ENCODE assay signal across 14 cellular contexts in the genomic region with DNA sequence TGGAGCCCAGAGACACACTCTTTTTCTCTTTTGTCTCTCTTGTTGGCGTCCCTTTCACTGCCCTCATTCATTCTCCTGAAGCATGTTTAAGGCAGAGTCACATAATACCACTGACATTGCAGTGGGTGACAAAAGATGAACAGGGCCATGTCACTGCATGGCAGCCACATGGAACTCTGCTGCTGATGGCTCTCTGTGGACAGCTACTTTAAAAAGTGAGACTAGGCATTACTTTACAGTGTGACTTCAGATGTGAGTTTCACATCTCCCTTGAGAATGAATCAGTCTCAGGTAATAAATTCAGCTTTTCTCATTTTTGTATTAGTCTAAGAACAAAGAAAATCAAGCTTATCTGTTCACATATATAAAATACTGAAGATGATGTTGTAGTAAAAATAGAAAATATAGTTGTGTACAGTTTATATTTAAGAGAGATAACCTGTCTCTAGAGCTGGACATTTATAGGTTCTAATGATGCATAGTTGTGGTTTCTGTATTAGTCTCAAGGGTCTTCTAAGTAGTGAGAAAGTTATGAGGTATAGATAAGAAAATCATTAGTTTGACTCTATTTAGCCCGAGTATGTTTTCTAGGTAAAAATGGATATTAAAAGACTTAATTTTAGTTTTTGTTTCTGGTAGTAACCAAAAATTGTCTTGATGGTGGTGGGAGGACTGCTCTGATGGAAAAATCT. TPM values are rescaled to one million over a fixed set of nuclear protein-coding genes. Genes with fewer than 3 reads are reported as not detected.
A peak's percentile ranks its signal among the peaks of the same experiment; 100 is the strongest.
DNase-seq lines count a peak whose midpoint lies in the region; ATAC-seq and TF ChIP-seq lines count a peak whose summit lies in the region.
"Had no signal": no experiment of that assay in that cellular context is flagged by ENCODE, and none has a peak within 500 bp of the region (broad histone marks: within the 10 kb centered on the region; RNA-seq: fewer than 3 reads in every experiment).

No MANE protein-coding gene starts in this region.

- ATAC-seq in GM18868 (IDR thresholded peaks at IDR 0.05; ENCODE audit: unreplicated experiment) = peak; percentile 97
- peak; percentile 79 for ATAC-seq in GM21447 (IDR thresholded peaks at IDR 0.05; ENCODE audit: unreplicated experiment)
- peak; percentile 88 for ATAC-seq in HG03060 (IDR thresholded peaks at IDR 0.05; ENCODE audit: low read depth, unreplicated experiment)
- no peak for ATAC-seq in WTC11

- no peaks in the 10 kb centered on the region for H3K9me3 Mint-ChIP-seq in WTC11

- peaks cover 0 to 6% (median 3%) of the 10 kb centered on the region in 4 donors for H3K4me1 ChIP-seq in Peyer's patch

- no peaks in the 10 kb centered on the region for H3K27me3 Mint-ChIP-seq in WTC11 (ENCODE audit: low read depth)

- peaks cover 0 to 59% (median 0%) of the 10 kb centered on the region in 3 donors for H3K36me3 ChIP-seq in Peyer's patch

- DNase-seq in WTC11 (ENCODE audit: low spot score) = no peak
- no peak for DNase-seq in Peyer's patch
- no peak for DNase-seq in OCI-M2 (lab: John Stamatoyannopoulos, UW; ENCODE audit: unreplicated experiment)
- no peak for DNase-seq in HEK293T (ENCODE audit: extremely low spot score)
- DNase-seq: IMR-90, NCI-H2171, SHP77, WERI-Rb-1 had no signal

- POLR2A ChIA-PET in WTC11 (lab: Charles Lee) (no interaction called here), HEK293T (lab: Yijun Ruan, JAX) (no interaction called here)

- no peak for TF ChIP-seq POLR2A in Peyer's patch (IDR thresholded peaks at IDR 0.05)

- no peaks in the 10 kb centered on the region for H3K27me3 ChIP-seq in Peyer's patch
- H3K27me3 ChIP-seq: cardiac muscle cell, esophagus muscularis mucosa had no signal

- no peak overlapping the region for H3K4me3 ChIP-seq in Peyer's patch
- H3K4me3 ChIP-seq: cardiac muscle cell, esophagus muscularis mucosa, skin epidermis had no signal

- H3K27ac Mint-ChIP-seq in WTC11 = peak overlapping the region; percentile 41; the same call in 1 of the 2 replicates

- no peak overlapping the region for H3K27ac ChIP-seq in Peyer's patch
- H3K27ac ChIP-seq: cardiac muscle cell, esophagus muscularis mucosa, skin epidermis, WERI-Rb-1 had no signal

- CTCF ChIA-PET in WTC11 (lab: Charles Lee) = no interaction called here
- CTCF ChIA-PET in HEK293T (lab: Yijun Ruan, JAX) = interaction anchor here (0.6 kb wide), 1 partner anchor 38 kb away, joined by 3 read pairs; no protein-coding TSS in a partner anchor

- H3K9me3 ChIP-seq in Peyer's patch = no peaks in the 10 kb centered on the region
- H3K9me3 ChIP-seq: esophagus muscularis mucosa had no signal

- TF ChIP-seq CTCF in WTC11 (IDR thresholded peaks at IDR 0.05) = no peak
- TF ChIP-seq CTCF in Peyer's patch (IDR thresholded peaks at IDR 0.05) = no peak

- peaks cover 62% of the 10 kb centered on the region for H3K36me3 Mint-ChIP-seq in WTC11

- no peak overlapping the region for H3K4me3 Mint-ChIP-seq in WTC11

- peaks cover 14% of the 10 kb centered on the region for H3K4me1 Mint-ChIP-seq in WTC11

TF ChIP-seq in WTC11, 78 proteins besides CTCF, POLR2A, EP300 and RAD21 (continues in another document):
- TF ChIP-seq MAX (CRISPR knock-in tag; IDR thresholded peaks at IDR 0.05) = no peak
- TF ChIP-seq, protein P1, sequence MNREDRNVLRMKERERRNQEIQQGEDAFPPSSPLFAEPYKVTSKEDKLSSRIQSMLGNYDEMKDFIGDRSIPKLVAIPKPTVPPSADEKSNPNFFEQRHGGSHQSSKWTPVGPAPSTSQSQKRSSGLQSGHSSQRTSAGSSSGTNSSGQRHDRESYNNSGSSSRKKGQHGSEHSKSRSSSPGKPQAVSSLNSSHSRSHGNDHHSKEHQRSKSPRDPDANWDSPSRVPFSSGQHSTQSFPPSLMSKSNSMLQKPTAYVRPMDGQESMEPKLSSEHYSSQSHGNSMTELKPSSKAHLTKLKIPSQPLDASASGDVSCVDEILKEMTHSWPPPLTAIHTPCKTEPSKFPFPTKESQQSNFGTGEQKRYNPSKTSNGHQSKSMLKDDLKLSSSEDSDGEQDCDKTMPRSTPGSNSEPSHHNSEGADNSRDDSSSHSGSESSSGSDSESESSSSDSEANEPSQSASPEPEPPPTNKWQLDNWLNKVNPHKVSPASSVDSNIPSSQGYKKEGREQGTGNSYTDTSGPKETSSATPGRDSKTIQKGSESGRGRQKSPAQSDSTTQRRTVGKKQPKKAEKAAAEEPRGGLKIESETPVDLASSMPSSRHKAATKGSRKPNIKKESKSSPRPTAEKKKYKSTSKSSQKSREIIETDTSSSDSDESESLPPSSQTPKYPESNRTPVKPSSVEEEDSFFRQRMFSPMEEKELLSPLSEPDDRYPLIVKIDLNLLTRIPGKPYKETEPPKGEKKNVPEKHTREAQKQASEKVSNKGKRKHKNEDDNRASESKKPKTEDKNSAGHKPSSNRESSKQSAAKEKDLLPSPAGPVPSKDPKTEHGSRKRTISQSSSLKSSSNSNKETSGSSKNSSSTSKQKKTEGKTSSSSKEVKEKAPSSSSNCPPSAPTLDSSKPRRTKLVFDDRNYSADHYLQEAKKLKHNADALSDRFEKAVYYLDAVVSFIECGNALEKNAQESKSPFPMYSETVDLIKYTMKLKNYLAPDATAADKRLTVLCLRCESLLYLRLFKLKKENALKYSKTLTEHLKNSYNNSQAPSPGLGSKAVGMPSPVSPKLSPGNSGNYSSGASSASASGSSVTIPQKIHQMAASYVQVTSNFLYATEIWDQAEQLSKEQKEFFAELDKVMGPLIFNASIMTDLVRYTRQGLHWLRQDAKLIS (CRISPR knock-in tag; IDR thresholded peaks at IDR 0.05; ENCODE audit: borderline replicate concordance) = no peak
- TF ChIP-seq ZSCAN18 (CRISPR knock-in tag; IDR thresholded peaks at IDR 0.05) = no peak

TF ChIP-seq in HEK293T, 16 proteins besides CTCF, POLR2A, EP300 and RAD21:
- no peak for TF ChIP-seq L3MBTL2 (conservative IDR thresholded peaks at IDR 0.05)
- no peak for TF ChIP-seq ELF4 (IDR thresholded peaks at IDR 0.05)
- TF ChIP-seq ARNT (IDR thresholded peaks at IDR 0.05) = no peak
- TF ChIP-seq ZNF384 (IDR thresholded peaks at IDR 0.05) = no peak
- TF ChIP-seq FOXA1 (IDR thresholded peaks at IDR 0.05) = no peak
- TF ChIP-seq TARDBP (IDR thresholded peaks at IDR 0.05) = no peak
- TF ChIP-seq SP1 (IDR thresholded peaks at IDR 0.05) = no peak
- TF ChIP-seq CTBP1 (IDR thresholded peaks at IDR 0.05; ENCODE audit: borderline replicate concordance) = no peak
- TF ChIP-seq FOXM1 (IDR thresholded peaks at IDR 0.05; ENCODE audit: borderline replicate concordance) = no peak
- TF ChIP-seq BHLHE40 (IDR thresholded peaks at IDR 0.05; ENCODE audit: borderline replicate concordance) = no peak
- TF ChIP-seq SUZ12 (IDR thresholded peaks at IDR 0.05) = no peak
TF ChIP-seq in HEK293T: peak in this region for 0.

RNA-seq across cellular contexts. Expression of gene MRS2, which starts 6.1 kb away (rescaled TPM):
- total RNA-seq in WTC11 (2021) (71.1 to 91.6 TPM (median 73.1 TPM) in 3 replicates), Peyer's patch (10 to 100 TPM; 20.8 to 30.5 (median 27.4) TPM)

RNA-seq across cellular contexts. Expression of gene DCDC2, which starts 51.0 kb away (rescaled TPM):
- total RNA-seq in WTC11 (2021) (1.4 to 3.2 TPM (median 1.8 TPM) in 3 replicates), Peyer's patch (1 to 10 TPM in 1 of 4 donors, under 1 TPM in 3; 0.27 to 3.3 (median 0.63) TPM)
- total RNA-seq: esophagus muscularis mucosa, IMR-90 had no signal
